ENCODE assay signal across 16 cellular contexts in genomic region chr6:168527451-168528210, GRCh38.
A peak's percentile ranks its signal among the peaks of the same experiment; 100 is the strongest.
DNase-seq lines count a peak whose midpoint lies in the region; ATAC-seq and TF ChIP-seq lines count a peak whose summit lies in the region.
"Had no signal": no experiment of that assay in that cellular context is flagged by ENCODE, and none has a peak within 500 bp of the region (broad histone marks: within the 10 kb centered on the region; RNA-seq: fewer than 3 reads in every experiment).

No MANE protein-coding gene starts in this region.

- POLR2A ChIA-PET in RWPE1 (lab: Yijun Ruan, JAX; ENCODE audit: low non-redundant PET): no interaction called here

- H3K27ac Mint-ChIP-seq in chondrocyte (ENCODE audit: unreplicated experiment): peak overlapping the region; percentile 58
- H3K27ac Mint-ChIP-seq in activated CD8-positive, alpha-beta memory T cell treated with anti-CD3 and anti-CD28 coated beads, Interleukin-2, amount 10 ng/mL, durations not matched to agents 7 days and 5 days: no peak overlapping the region
- H3K27ac Mint-ChIP-seq: activated naive CD4-positive, alpha-beta T cell treated with anti-CD3 and anti-CD28 coated beads for 36 hours; CD4-positive, alpha-beta memory T cell had no signal

- CTCF ChIA-PET in activated CD8-positive, alpha-beta memory T cell treated with anti-CD3 and anti-CD28 coated beads, Interleukin-2, amount 10 ng/mL, durations not matched to agents 7 days and 5 days (lab: Charles Lee): no interaction called here
- CTCF ChIA-PET in RWPE1 (lab: Yijun Ruan, JAX): no interaction called here

- no peak for ATAC-seq in activated CD8-positive, alpha-beta memory T cell treated with anti-CD3 and anti-CD28 coated beads, Interleukin-2, amount 10 ng/mL, durations not matched to agents 7 days and 5 days

- no peak for TF ChIP-seq CTCF in chondrocyte (IDR thresholded peaks at IDR 0.05)
- TF ChIP-seq CTCF in right atrium auricular region (IDR thresholded peaks at IDR 0.05): no peak
- no peak for TF ChIP-seq CTCF in stomach (IDR thresholded peaks at IDR 0.05)
- TF ChIP-seq CTCF in RWPE1 (conservative IDR thresholded peaks at IDR 0.05; ENCODE audit: low read depth): no peak

- TF ChIP-seq POLR2A in stomach (IDR thresholded peaks at IDR 0.05): no peak

- TF ChIP-seq EP300 in stomach (IDR thresholded peaks at IDR 0.05): no peak

- peaks cover 42% of the 10 kb centered on the region for H3K4me1 Mint-ChIP-seq in chondrocyte (ENCODE audit: low read depth)
- H3K4me1 Mint-ChIP-seq in activated CD8-positive, alpha-beta memory T cell treated with anti-CD3 and anti-CD28 coated beads, Interleukin-2, amount 10 ng/mL, durations not matched to agents 7 days and 5 days: no peaks in the 10 kb centered on the region
- H3K4me1 Mint-ChIP-seq: CD4-positive, alpha-beta memory T cell had no signal

- H3K27me3 ChIP-seq in right atrium auricular region (no peaks in the 10 kb centered on the region), stomach (no peaks in the 10 kb centered on the region)

- H3K4me3 ChIP-seq in right atrium auricular region: no peak overlapping the region
- H3K4me3 ChIP-seq in stomach: no peak overlapping the region

- H3K27me3 Mint-ChIP-seq in chondrocyte (ENCODE audit: low read depth): peaks cover 11% of the 10 kb centered on the region
- H3K27me3 Mint-ChIP-seq in activated CD8-positive, alpha-beta memory T cell treated with anti-CD3 and anti-CD28 coated beads, Interleukin-2, amount 10 ng/mL, durations not matched to agents 7 days and 5 days: no peaks in the 10 kb centered on the region

- H3K4me1 ChIP-seq in right atrium auricular region: peaks cover 0 to 19% of the 10 kb centered on the region in 2 donors
- H3K4me1 ChIP-seq in stomach: peaks cover 12 to 45% (median 20%) of the 10 kb centered on the region in 4 donors

- H3K9me3 ChIP-seq in right atrium auricular region (no peaks in the 10 kb centered on the region), stomach (no peaks in the 10 kb centered on the region)

- H3K27ac ChIP-seq in right atrium auricular region: peak overlapping the region; percentile 73 to 74
- peak overlapping the region in 4 of 5 donors; percentile 45 to 80 (median 53) for H3K27ac ChIP-seq in stomach
- H3K27ac ChIP-seq in RWPE1: no peak overlapping the region

- WGBS in stomach, 5 donors: 62 to 90% (median 80%) methylated on average over 6 to 25 of the region's 25 CpGs

- H3K36me3 ChIP-seq in right atrium auricular region (no peaks in the 10 kb centered on the region), stomach (no peaks in the 10 kb centered on the region)

- DNase-seq in HT1080 (ENCODE audit: low read depth): peak; percentile 6
- no peak for DNase-seq in chondrocyte (ENCODE audit: low spot score)
- DNase-seq in right atrium auricular region (ENCODE audit: low spot score): no peak
- no peak for DNase-seq in stomach
- no peak for DNase-seq in activated CD8-positive, alpha-beta memory T cell treated with anti-CD3 and anti-CD28 coated beads, Interleukin-2, amount 10 ng/mL, durations not matched to agents 7 days and 5 days
- DNase-seq in RWPE1 (ENCODE audit: low spot score): no peak
- DNase-seq in NCI-H1694 treated with DMSO at 0.1 percent for 48 hours (lab: John Stamatoyannopoulos, UW): no peak
- DNase-seq in mucosa of gallbladder (ENCODE audit: low spot score): no peak
- DNase-seq: activated CD4-positive, alpha-beta T cell treated with anti-CD3 and anti-CD28 coated beads for 48 hours; activated naive CD4-positive, alpha-beta T cell treated with anti-CD3 and anti-CD28 coated beads for 36 hours; CD4-positive, alpha-beta memory T cell; effector memory CD4-positive, alpha-beta T cell; foreskin melanocyte; NCI-H1048; stimulated activated CD4-positive, alpha-beta T cell treated with anti-CD3 and anti-CD28 coated beads, Interleukin-4, amount 100 ng/mL, for 24 hours had no signal

- peaks cover 5% of the 10 kb centered on the region for H3K36me3 Mint-ChIP-seq in chondrocyte (ENCODE audit: low read depth)
- no peaks in the 10 kb centered on the region for H3K36me3 Mint-ChIP-seq in activated CD8-positive, alpha-beta memory T cell treated with anti-CD3 and anti-CD28 coated beads, Interleukin-2, amount 10 ng/mL, durations not matched to agents 7 days and 5 days
- H3K36me3 Mint-ChIP-seq: CD4-positive, alpha-beta memory T cell had no signal

- H3K4me3 Mint-ChIP-seq in chondrocyte (ENCODE audit: unreplicated experiment): no peak overlapping the region
- no peak overlapping the region for H3K4me3 Mint-ChIP-seq in activated CD8-positive, alpha-beta memory T cell treated with anti-CD3 and anti-CD28 coated beads, Interleukin-2, amount 10 ng/mL, durations not matched to agents 7 days and 5 days
- H3K4me3 Mint-ChIP-seq: activated naive CD4-positive, alpha-beta T cell treated with anti-CD3 and anti-CD28 coated beads for 36 hours; CD4-positive, alpha-beta memory T cell; neural crest cell had no signal

- intact Hi-C loops in stomach (cut with DNase I; ENCODE audit: low total_unique reads): no loop called here

- no peaks in the 10 kb centered on the region for H3K9me3 Mint-ChIP-seq in chondrocyte (ENCODE audit: low read depth)
- H3K9me3 Mint-ChIP-seq in activated CD8-positive, alpha-beta memory T cell treated with anti-CD3 and anti-CD28 coated beads, Interleukin-2, amount 10 ng/mL, durations not matched to agents 7 days and 5 days (ENCODE audit: low read depth): no peaks in the 10 kb centered on the region
- H3K9me3 Mint-ChIP-seq: activated naive CD4-positive, alpha-beta T cell treated with anti-CD3 and anti-CD28 coated beads for 36 hours; neural crest cell had no signal
